In genomic region chr1:227318003-227318851, GRCh38 we compare ENCODE assay signal across 7 cellular contexts. TPM values are rescaled to one million over a fixed set of nuclear protein-coding genes. Genes with fewer than 3 reads are reported as not detected.
DNase-seq lines count a peak whose midpoint lies in the region; ATAC-seq, FAIRE-seq and TF ChIP-seq lines count a peak whose summit lies in the region.

CDC42BPA (minus strand) TSS chr1:227318492; CDS start chr1:227317182, 1,310 bp downstream.

- H3K4me3 Mint-ChIP-seq in nephron: peak within 1 kb of the TSS; percentile 94 to 98 (median 97)

- H3K27me3 ChIP-seq in tibial artery: no peaks in the 10 kb centered on the region

- H3K27me3 Mint-ChIP-seq in nephron (ENCODE audit: low read depth): peaks cover 18% of the 10 kb centered on the region

- no peaks in the 10 kb centered on the region for H3K9me3 Mint-ChIP-seq in nephron

- TF ChIP-seq CTCF in nephron (IDR thresholded peaks at IDR 0.05; ENCODE audit: unreplicated experiment in 3 of 3): no peak
- no peak for TF ChIP-seq CTCF in tibial artery (IDR thresholded peaks at IDR 0.05)

- no peak for TF ChIP-seq POLR2A in GM12892 (IDR thresholded peaks at IDR 0.05; ENCODE audit: low read depth, low read length)

- FAIRE-seq in GM12892 (lab: Jason Lieb, UNC) (no peak), frontal cortex (lab: Jason Lieb, UNC) (no peak)

- peaks cover 30% of the 10 kb centered on the region for H3K4me1 Mint-ChIP-seq in nephron

- peak within 1 kb of the TSS; percentile 88 to 94 for H3K4me3 ChIP-seq in tibial artery

- peaks cover 0 to 16% (median 0%) of the 10 kb centered on the region in 4 donors for H3K4me1 ChIP-seq in tibial artery

- no peaks in the 10 kb centered on the region for H3K9me3 ChIP-seq in tibial artery

- DNase-seq in GM12892 (ENCODE audit: insufficient read length) (peak; percentile 37), OCI-M1 (lab: John Stamatoyannopoulos, UW) (peak; percentile 91), frontal cortex (ENCODE audit: low spot score in 2 of 2) (peak; percentile 82 to 90), tibial artery (peak; percentile 82 to 90)
- peak; percentile 37 for DNase-seq in activated naive CD4-positive, alpha-beta T cell treated with anti-CD3 and anti-CD28 coated beads, Interleukin-2, amount 50 U/mL, for 16 hours

- intact Hi-C loops in tibial artery (cut with DNase I; ENCODE audit: low total_unique reads): loop anchor here (5.0 kb wide), 1 partner anchor 114 kb away; no protein-coding TSS in a partner anchor

- peak; percentile 30 for ATAC-seq in HG03457 (IDR thresholded peaks at IDR 0.05; ENCODE audit: unreplicated experiment)

- peak within 1 kb of the TSS; percentile 97 to 98 for H3K27ac ChIP-seq in tibial artery

- no peaks in the 10 kb centered on the region for H3K36me3 ChIP-seq in tibial artery

- peak within 1 kb of the TSS; percentile 98 to 100 (median 99) for H3K27ac Mint-ChIP-seq in nephron

- no peaks in the 10 kb centered on the region for H3K36me3 Mint-ChIP-seq in nephron (ENCODE audit: low read depth)

RNA-seq across cellular contexts. Expression of gene CDC42BPA, which starts in this region (rescaled TPM):
- 0.21 TPM for polyA plus RNA-seq in GM12892 (2012; ENCODE audit: missing spikeins)
- total RNA-seq in frontal cortex: 154 TPM

Comparison
In these comparisons a context has a peak if more than half of its experiments do, and no peak if none do; other contexts are left out.
1. Peak in every context shown above with its lines: DNase-seq, ATAC-seq, H3K4me3 ChIP-seq and H3K27ac ChIP-seq.
2. DNase-seq: peak in every context shown above with its lines; median percentile 91 in OCI-M1; 86 in frontal cortex; 86 in tibial artery; 37 in GM12892; 37 in activated naive CD4-positive, alpha-beta T cell treated with anti-CD3 and anti-CD28 coated beads, Interleukin-2, amount 50 U/mL, for 16 hours.